In the genomic region with DNA sequence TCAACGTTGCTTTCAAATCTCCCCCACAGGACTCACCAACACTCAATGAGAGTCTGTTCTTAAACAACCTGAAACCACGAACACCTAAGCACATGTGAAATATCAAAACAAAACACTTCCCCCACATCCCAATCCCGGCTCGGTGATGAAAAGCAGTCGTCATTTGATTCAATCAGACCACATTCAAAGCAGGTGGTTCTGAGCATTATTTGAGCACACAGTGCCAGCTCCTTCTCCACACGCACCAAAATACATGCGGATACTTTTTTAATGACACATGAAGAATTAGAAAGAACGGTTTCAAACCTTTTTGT, we compare ENCODE assay signal across 8 cellular contexts.
DNase-seq lines count a peak whose midpoint lies in the region; ATAC-seq, FAIRE-seq and TF ChIP-seq lines count a peak whose summit lies in the region.

No MANE protein-coding gene starts in this region.

- no peak for TF ChIP-seq CTCF in GM13977 (IDR thresholded peaks at IDR 0.05; ENCODE audit: extremely low read depth, insufficient read depth, missing control alignments)

- in situ Hi-C loops in GM13977 (cut with MboI; ENCODE audit: low pct_unique_long_range_greater_than_20kb, low sequenced_read_pairs, unreplicated experiment): no loop called here

- no peak overlapping the region for H3K27ac ChIP-seq in substantia nigra (ENCODE audit: low read depth, low read length, poor library complexity, severe bottlenecking)

- DNase-seq in GM13977 (ENCODE audit: low spot score) (peak; percentile 30), H4 (ENCODE audit: low spot score) (peak; percentile 9), NCI-H1092 treated with DMSO at 0.1 percent for 48 hours (lab: John Stamatoyannopoulos, UW) (peak; percentile 74), astrocyte of the hippocampus (ENCODE audit: low read depth, low spot score) (peak; percentile 46), Right ventricle myocardium superior (no peak), frontal cortex (ENCODE audit: low spot score in 2 of 2) (no peak), substantia nigra (lab: John Stamatoyannopoulos, UW) (no peak), epidermal melanocyte (ENCODE audit: insufficient read length, low spot score) (no peak)

- intact Hi-C loops in Right ventricle myocardium superior (cut with DNase I): no loop called here

- ATAC-seq in Right ventricle myocardium superior (ENCODE audit: poor library complexity): no peak

- no peak for FAIRE-seq in frontal cortex (lab: Jason Lieb, UNC)

Comparison
In these comparisons a context has a peak if more than half of its experiments do, and no peak if none do; other contexts are left out.
1. DNase-seq: peak in GM13977 (single experiment), H4 (single experiment), NCI-H1092 treated with DMSO at 0.1 percent for 48 hours (single experiment) and astrocyte of the hippocampus (single experiment); none in Right ventricle myocardium superior (single experiment), frontal cortex (0 of 2), substantia nigra (0 of 49) and epidermal melanocyte (single experiment).